Comparison of ENCODE assay signal across 7 cellular contexts in genomic region chr1:24150228-24151174, GRCh38. TPM values are rescaled to one million over a fixed set of nuclear protein-coding genes. Genes with fewer than 3 reads are reported as not detected.
DNase-seq lines count a peak whose midpoint lies in the region; ATAC-seq and TF ChIP-seq lines count a peak whose summit lies in the region.

No MANE protein-coding gene starts in this region.

- H3K36me3 Mint-ChIP-seq in activated T-helper 17 cell treated with anti-CD3 and anti-CD28 coated beads, Interleukin-2, amount 50 U/mL, for 72 hours (ENCODE audit: low read depth): no peaks in the 10 kb centered on the region
- no peaks in the 10 kb centered on the region for H3K36me3 Mint-ChIP-seq in natural killer cell
- no peaks in the 10 kb centered on the region for H3K36me3 Mint-ChIP-seq in stimulated activated effector memory CD8-positive, alpha-beta T cell treated with anti-CD3 and anti-CD28 coated beads, Interleukin-12 subunit alpha, Interleukin-12 subunit beta, amount 100 ng/mL, for 72 hours

- ATAC-seq in GM18867 (IDR thresholded peaks at IDR 0.05; ENCODE audit: unreplicated experiment) (peak; percentile 48), natural killer cell (peak; percentile 91 to 99 (median 98))
- peak; percentile 87 for ATAC-seq in activated T-helper 17 cell treated with anti-CD3 and anti-CD28 coated beads, Interleukin-2, amount 50 U/mL, for 72 hours (replicated peaks)
- ATAC-seq in stimulated activated effector memory CD8-positive, alpha-beta T cell treated with anti-CD3 and anti-CD28 coated beads, Interleukin-12 subunit alpha, Interleukin-12 subunit beta, amount 100 ng/mL, for 72 hours: peak; percentile 90

- H3K4me3 ChIP-seq in LNCaP clone FGC (ENCODE audit: low read depth, low read length) (no peak overlapping the region), fibroblast of pulmonary artery (replicated peaks; ENCODE audit: low read depth, low read length) (peak overlapping the region; percentile 20)

- intact Hi-C loops in natural killer cell (cut with micrococcal nuclease): loop anchor here (1.0 kb wide), 1 partner anchor 241 kb away; no protein-coding TSS in a partner anchor

- peak overlapping the region; percentile 58 for H3K4me3 Mint-ChIP-seq in activated T-helper 17 cell treated with anti-CD3 and anti-CD28 coated beads, Interleukin-2, amount 50 U/mL, for 72 hours
- no peak overlapping the region for H3K4me3 Mint-ChIP-seq in natural killer cell
- peak overlapping the region; percentile 71 for H3K4me3 Mint-ChIP-seq in stimulated activated effector memory CD8-positive, alpha-beta T cell treated with anti-CD3 and anti-CD28 coated beads, Interleukin-12 subunit alpha, Interleukin-12 subunit beta, amount 100 ng/mL, for 72 hours

- H3K4me1 Mint-ChIP-seq in activated T-helper 17 cell treated with anti-CD3 and anti-CD28 coated beads, Interleukin-2, amount 50 U/mL, for 72 hours: peaks cover 8% of the 10 kb centered on the region
- H3K4me1 Mint-ChIP-seq in natural killer cell: peaks cover 8 to 9% of the 10 kb centered on the region in 2 donors
- H3K4me1 Mint-ChIP-seq in stimulated activated effector memory CD8-positive, alpha-beta T cell treated with anti-CD3 and anti-CD28 coated beads, Interleukin-12 subunit alpha, Interleukin-12 subunit beta, amount 100 ng/mL, for 72 hours: peaks cover 13% of the 10 kb centered on the region

- H3K9me3 Mint-ChIP-seq in activated T-helper 17 cell treated with anti-CD3 and anti-CD28 coated beads, Interleukin-2, amount 50 U/mL, for 72 hours: no peaks in the 10 kb centered on the region
- no peaks in the 10 kb centered on the region for H3K9me3 Mint-ChIP-seq in natural killer cell
- no peaks in the 10 kb centered on the region for H3K9me3 Mint-ChIP-seq in stimulated activated effector memory CD8-positive, alpha-beta T cell treated with anti-CD3 and anti-CD28 coated beads, Interleukin-12 subunit alpha, Interleukin-12 subunit beta, amount 100 ng/mL, for 72 hours

- peak overlapping the region; percentile 2 for H3K27ac Mint-ChIP-seq in activated T-helper 17 cell treated with anti-CD3 and anti-CD28 coated beads, Interleukin-2, amount 50 U/mL, for 72 hours
- no peak overlapping the region for H3K27ac Mint-ChIP-seq in natural killer cell
- H3K27ac Mint-ChIP-seq in stimulated activated effector memory CD8-positive, alpha-beta T cell treated with anti-CD3 and anti-CD28 coated beads, Interleukin-12 subunit alpha, Interleukin-12 subunit beta, amount 100 ng/mL, for 72 hours: peak overlapping the region; percentile 65

- peak; percentile 48 for DNase-seq in LNCaP clone FGC (ENCODE audit: low read depth)
- peak; percentile 80 for DNase-seq in RPMI7951 (ENCODE audit: low read depth)
- peak; percentile 79 for DNase-seq in fibroblast of pulmonary artery (ENCODE audit: low read depth)
- DNase-seq in natural killer cell: peak; percentile 78
- DNase-seq in stimulated activated effector memory CD8-positive, alpha-beta T cell treated with anti-CD3 and anti-CD28 coated beads, Interleukin-12 subunit alpha, Interleukin-12 subunit beta, amount 100 ng/mL, for 72 hours (ENCODE audit: low spot score in 2 of 2): peak; percentile 95 to 96

- TF ChIP-seq CTCF in LNCaP clone FGC (IDR thresholded peaks at IDR 0.05; ENCODE audit: control insufficient read depth, extremely low read depth, insufficient read depth): peak; percentile 70
- peak; percentile 80 for TF ChIP-seq CTCF in fibroblast of pulmonary artery (IDR thresholded peaks at IDR 0.05; ENCODE audit: low read length, missing control alignments)
- TF ChIP-seq CTCF in natural killer cell (IDR thresholded peaks at IDR 0.05): peak; percentile 85

- peaks cover 16% of the 10 kb centered on the region for H3K27me3 Mint-ChIP-seq in activated T-helper 17 cell treated with anti-CD3 and anti-CD28 coated beads, Interleukin-2, amount 50 U/mL, for 72 hours
- H3K27me3 Mint-ChIP-seq in natural killer cell (ENCODE audit: low read depth in 2 of 2): peaks cover 24 to 38% of the 10 kb centered on the region in 2 donors

RNA-seq across cellular contexts. Expression of gene IL22RA1, which starts 7.6 kb away (rescaled TPM):
- 1.6 and 2.3 TPM in 2 replicates for total RNA-seq in RPMI7951 (2014; rRNA removed; shearing (Covaris generic))
- total RNA-seq in activated T-helper 17 cell treated with anti-CD3 and anti-CD28 coated beads, Interleukin-2, amount 50 U/mL, for 72 hours: not detected
- not detected for total RNA-seq in natural killer cell

RNA-seq across cellular contexts. Expression of gene IFNLR1, which starts 36.6 kb away (rescaled TPM):
- total RNA-seq in RPMI7951 (2014; rRNA removed; shearing (Covaris generic)): 11.7 and 12.8 TPM in 2 replicates
- total RNA-seq in activated T-helper 17 cell treated with anti-CD3 and anti-CD28 coated beads, Interleukin-2, amount 50 U/mL, for 72 hours: 1 to 10 TPM; 1.6 to 9.2 TPM
- 1 to 10 TPM in 1 of 3 donors, under 1 TPM in 2; 0.07 to 2.5 (median 0.19) TPM for total RNA-seq in natural killer cell

RNA-seq across cellular contexts. Expression of gene MYOM3, which starts 38.6 kb away (rescaled TPM):
- under 0.01 and 0.12 TPM in 2 replicates for total RNA-seq in RPMI7951 (2014; rRNA removed; shearing (Covaris generic))
- total RNA-seq in activated T-helper 17 cell treated with anti-CD3 and anti-CD28 coated beads, Interleukin-2, amount 50 U/mL, for 72 hours: not detected
- total RNA-seq in natural killer cell: under 1 TPM in 1 of 3 donors, not detected in 2; 0.08 TPM

Comparison
In these comparisons a context has a peak if more than half of its experiments do, and no peak if none do; other contexts are left out.
1. ATAC-seq: peak in every context shown above with its lines; median percentile 98 in natural killer cell; 90 in stimulated activated effector memory CD8-positive, alpha-beta T cell treated with anti-CD3 and anti-CD28 coated beads, Interleukin-12 subunit alpha, Interleukin-12 subunit beta, amount 100 ng/mL, for 72 hours; 87 in activated T-helper 17 cell treated with anti-CD3 and anti-CD28 coated beads, Interleukin-2, amount 50 U/mL, for 72 hours; 48 in GM18867.
2. H3K27ac Mint-ChIP-seq: peak in activated T-helper 17 cell treated with anti-CD3 and anti-CD28 coated beads, Interleukin-2, amount 50 U/mL, for 72 hours (single experiment) and stimulated activated effector memory CD8-positive, alpha-beta T cell treated with anti-CD3 and anti-CD28 coated beads, Interleukin-12 subunit alpha, Interleukin-12 subunit beta, amount 100 ng/mL, for 72 hours (single experiment); none in natural killer cell (0 of 2).
3. Peak in every context shown above with its lines, with median percentiles within 50 percentile points of each other: DNase-seq and CTCF ChIP-seq.